ENCODE assay signal across 8 cellular contexts in genomic region chr2:232523682-232524597, GRCh38. TPM values are rescaled to one million over a fixed set of nuclear protein-coding genes. Genes with fewer than 3 reads are reported as not detected.
DNase-seq lines count a peak whose midpoint lies in the region; ATAC-seq, FAIRE-seq and TF ChIP-seq lines count a peak whose summit lies in the region.

No MANE protein-coding gene starts in this region.

- DNase-seq in A549 (ENCODE audit: low read depth in 1 of 2, low spot score in 1 of 2) (peak; percentile 78 to 88), GM13976 (ENCODE audit: low spot score) (no peak), RCC 7860 (ENCODE audit: low spot score) (peak; percentile 8), dorsolateral prefrontal cortex (peak in 6 of 10 donors; percentile 30 to 64 (median 45)), midbrain (lab: John Stamatoyannopoulos, UW) (peak; percentile 25), NCI-H82 (lab: John Stamatoyannopoulos, UW) (no peak)

- intact Hi-C loops in dorsolateral prefrontal cortex (cut with DNase I), result loop anchor here (2.0 to 10.0 kb wide), 5 partner anchors 77 to 622 kb away; no protein-coding TSS in a partner anchor

- H3K4me3 ChIP-seq in A549, result peak overlapping the region; percentile 45
- H3K4me3 ChIP-seq in dorsolateral prefrontal cortex, result peak overlapping the region; percentile 23 to 69 (median 53)

- FAIRE-seq in A549 (lab: Jason Lieb, UNC) (no peak), RCC 7860 (lab: Jason Lieb, UNC) (no peak)

- H3K4me1 ChIP-seq in A549, result peaks cover 17% of the 10 kb centered on the region; the same call in 1 of the 3 replicates

- in situ Hi-C loops in GM13976 (cut with MboI; ENCODE audit: low sequenced_read_pairs, unreplicated experiment), result no loop called here

- ATAC-seq in A549 (peak; percentile 69 to 82), GM18517 (IDR thresholded peaks at IDR 0.05; ENCODE audit: unreplicated experiment) (no peak), GM19455 (IDR thresholded peaks at IDR 0.05; ENCODE audit: unreplicated experiment) (no peak)

- H3K27me3 ChIP-seq in dorsolateral prefrontal cortex, result peaks cover 0 to 57% (median 29%) of the 10 kb centered on the region in 45 donors

- TF ChIP-seq POLR2A in A549 (IDR thresholded peaks at IDR 0.05; ENCODE audit: low read length), result no peak; the same call in 1 of the 2 replicates

- no peak for TF ChIP-seq EP300 in A549 (IDR thresholded peaks at IDR 0.05)

- TF ChIP-seq CTCF in A549 (IDR thresholded peaks at IDR 0.05) (peak; percentile 58), GM13976 (IDR thresholded peaks at IDR 0.05; ENCODE audit: borderline replicate concordance, control extremely low read depth, extremely low read depth, insufficient read depth, missing control alignments) (peak; percentile 9), dorsolateral prefrontal cortex (IDR thresholded peaks at IDR 0.05 in 54 of 56, conservative IDR thresholded peaks at IDR 0.05 in 2 of 56; ENCODE audit: low read depth in 1 of 56, partially characterized antibody in 56 of 56) (peak in 46 of 56 donors; percentile 9 to 59 (median 38))

- CTCF ChIA-PET in A549 (lab: Yijun Ruan, JAX), result interaction anchor here (0.5 to 8.2 kb wide), 35 partner anchors 8 to 1728 kb away, joined by 3 to 107 read pairs (median 4); no protein-coding TSS in a partner anchor

- POLR2A ChIA-PET in A549 (lab: Yijun Ruan, JAX), result interaction anchor here (0.6 to 2.6 kb wide), 3 partner anchors 27 to 623 kb away, joined by 3 to 13 read pairs (median 3); partner anchors contain the start of genes EIF4E2 and TIGD1

- peak in 1 of 2 experiments; percentile 27; a peak in 1 of 5 replicates for TF ChIP-seq RAD21 in A549 (conservative IDR thresholded peaks at IDR 0.05 in 1 of 2, IDR thresholded peaks at IDR 0.05 in 1 of 2)

- H3K27ac ChIP-seq in A549, result peak overlapping the region; percentile 49 to 87; a peak in 5 of 6 replicates
- H3K27ac ChIP-seq in dorsolateral prefrontal cortex, result peak overlapping the region in 1 of 59 donors; percentile 65

- no peaks in the 10 kb centered on the region for H3K9me3 ChIP-seq in A549

- under 1% methylated on average over 13 of the region's 75 CpGs for WGBS in A549 (ENCODE audit: missing lambda C conversion rate)

- peak overlapping the region; percentile 93 for H3K4me2 ChIP-seq in A549

TF ChIP-seq in A549, 52 proteins besides CTCF, POLR2A, EP300 and RAD21:
- no peak for TF ChIP-seq NFE2L2 (conservative IDR thresholded peaks at IDR 0.05; ENCODE audit: low read length)
- no peak for TF ChIP-seq EHMT2 (IDR thresholded peaks at IDR 0.05; ENCODE audit: low read depth)
- peak; percentile 23; the same call in 1 of the 3 replicates for TF ChIP-seq SMC3 (IDR thresholded peaks at IDR 0.05)
- TF ChIP-seq, protein P1, sequence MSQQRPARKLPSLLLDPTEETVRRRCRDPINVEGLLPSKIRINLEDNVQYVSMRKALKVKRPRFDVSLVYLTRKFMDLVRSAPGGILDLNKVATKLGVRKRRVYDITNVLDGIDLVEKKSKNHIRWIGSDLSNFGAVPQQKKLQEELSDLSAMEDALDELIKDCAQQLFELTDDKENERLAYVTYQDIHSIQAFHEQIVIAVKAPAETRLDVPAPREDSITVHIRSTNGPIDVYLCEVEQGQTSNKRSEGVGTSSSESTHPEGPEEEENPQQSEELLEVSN (IDR thresholded peaks at IDR 0.05; ENCODE audit: borderline replicate concordance, low read depth), result peak; percentile 20; the same call in 1 of the 2 replicates
- no peak for TF ChIP-seq MAZ (IDR thresholded peaks at IDR 0.05; ENCODE audit: borderline replicate concordance, low read depth, low read length)
- TF ChIP-seq MAX (IDR thresholded peaks at IDR 0.05), result peak; percentile 47; the same call in 1 of the 2 replicates
- no peak for TF ChIP-seq CBX8 (IDR thresholded peaks at IDR 0.05)
- no peak for TF ChIP-seq ZC3H11A (IDR thresholded peaks at IDR 0.05)
TF ChIP-seq in A549: peak in this region for 3.

RNA-seq across cellular contexts. Expression of gene CHRND, which starts 2.0 kb away (rescaled TPM):
- polyA plus RNA-seq in A549 (2011; rRNA removed) (not detected in 2 replicates), A549 (2017; fragmentation: RNase III; extraction: RNeasy Plus Mini Kit Qiagen cat#74134 plus additional on column Dnase treatment) (not detected in 3 replicates)
- polyA plus RNA-seq in A549 (2012; cell fraction: cytosol; rRNA removed), result not detected in 2 replicates
- polyA plus RNA-seq in A549 (2012; cell fraction: nucleus; rRNA removed), result not detected in 2 replicates
- polyA minus RNA-seq in A549 (2011; rRNA and poly(A)+ RNA removed), result not detected in 2 replicates
- under 1 TPM in 34 of 120 experiments, not detected in 86; 0.13 to 0.93 (median 0.33) TPM for total RNA-seq in dorsolateral prefrontal cortex

RNA-seq across cellular contexts. Expression of gene PRSS56, which starts 3.8 kb away (rescaled TPM):
- not detected in 2 replicates for polyA plus RNA-seq in A549 (2011; rRNA removed)
- 0.03 and 0.14 TPM in 2 replicates for polyA plus RNA-seq in A549 (2012; cell fraction: cytosol; rRNA removed)
- polyA plus RNA-seq in A549 (2012; cell fraction: nucleus; rRNA removed), result 0.12 and 0.28 TPM in 2 replicates
- polyA plus RNA-seq in A549 (2017; fragmentation: RNase III; extraction: RNeasy Plus Mini Kit Qiagen cat#74134 plus additional on column Dnase treatment), result 0.07 TPM in 1 of 3 replicates, not detected in the others
- not detected in 2 replicates for polyA minus RNA-seq in A549 (2011; rRNA and poly(A)+ RNA removed)
- total RNA-seq in dorsolateral prefrontal cortex, result 1 to 10 TPM in 33 of 120 experiments, under 1 TPM in 73, not detected in 14; 0.24 to 2.5 (median 0.77) TPM

RNA-seq across cellular contexts. Expression of gene CHRNG, which starts 15.6 kb away (rescaled TPM):
- polyA plus RNA-seq in A549 (2011; rRNA removed) (not detected in 2 replicates), A549 (2017; fragmentation: RNase III; extraction: RNeasy Plus Mini Kit Qiagen cat#74134 plus additional on column Dnase treatment) (not detected in 3 replicates)
- not detected in 2 replicates for polyA plus RNA-seq in A549 (2012; cell fraction: cytosol; rRNA removed)
- polyA plus RNA-seq in A549 (2012; cell fraction: nucleus; rRNA removed), result not detected in 2 replicates
- polyA minus RNA-seq in A549 (2011; rRNA and poly(A)+ RNA removed), result not detected in 2 replicates
- total RNA-seq in dorsolateral prefrontal cortex, result not detected

RNA-seq across cellular contexts. Expression of gene TIGD1, which starts 26.4 kb away (rescaled TPM):
- 7.4 and 10.5 TPM in 2 replicates for polyA plus RNA-seq in A549 (2011; rRNA removed)
- 3.4 and 3.9 TPM in 2 replicates for polyA plus RNA-seq in A549 (2012; cell fraction: cytosol; rRNA removed)
- polyA plus RNA-seq in A549 (2012; cell fraction: nucleus; rRNA removed), result 4.3 and 5.8 TPM in 2 replicates
- 5.7 to 5.9 TPM (median 5.7 TPM) in 3 replicates for polyA plus RNA-seq in A549 (2017; fragmentation: RNase III; extraction: RNeasy Plus Mini Kit Qiagen cat#74134 plus additional on column Dnase treatment)
- polyA minus RNA-seq in A549 (2011; rRNA and poly(A)+ RNA removed), result 6.8 and 7.0 TPM in 2 replicates
- total RNA-seq in dorsolateral prefrontal cortex, result 10 to 100 TPM in 1 of 120 experiments, 1 to 10 TPM in 119; 4.1 to 10.9 (median 6.5) TPM

RNA-seq across cellular contexts. Expression of gene EIF4E2, which starts 26.5 kb away (rescaled TPM):
- polyA plus RNA-seq in A549 (2011; rRNA removed) (49.1 and 51.4 TPM in 2 replicates), A549 (2017; fragmentation: RNase III; extraction: RNeasy Plus Mini Kit Qiagen cat#74134 plus additional on column Dnase treatment) (177 to 234 TPM (median 197 TPM) in 3 replicates)
- polyA plus RNA-seq in A549 (2012; cell fraction: cytosol; rRNA removed), result 40.5 and 41.6 TPM in 2 replicates
- polyA plus RNA-seq in A549 (2012; cell fraction: nucleus; rRNA removed), result 24.7 and 43.5 TPM in 2 replicates
- 30.4 and 45.0 TPM in 2 replicates for polyA minus RNA-seq in A549 (2011; rRNA and poly(A)+ RNA removed)
- 10 to 100 TPM; 38.9 to 64.3 (median 51.5) TPM for total RNA-seq in dorsolateral prefrontal cortex

Comparison
In these comparisons a context has a peak if more than half of its experiments do, and no peak if none do; other contexts are left out.
1. ATAC-seq: peak in A549 (2 of 2); none in GM18517 (single experiment) and GM19455 (single experiment).
2. DNase-seq: peak in A549 (2 of 2), RCC 7860 (single experiment), dorsolateral prefrontal cortex (6 of 10) and midbrain (single experiment); none in GM13976 (single experiment) and NCI-H82 (single experiment).
3. Peak in every context shown above with its lines, with median percentiles within 50 percentile points of each other: CTCF ChIP-seq.